In the genomic region with DNA sequence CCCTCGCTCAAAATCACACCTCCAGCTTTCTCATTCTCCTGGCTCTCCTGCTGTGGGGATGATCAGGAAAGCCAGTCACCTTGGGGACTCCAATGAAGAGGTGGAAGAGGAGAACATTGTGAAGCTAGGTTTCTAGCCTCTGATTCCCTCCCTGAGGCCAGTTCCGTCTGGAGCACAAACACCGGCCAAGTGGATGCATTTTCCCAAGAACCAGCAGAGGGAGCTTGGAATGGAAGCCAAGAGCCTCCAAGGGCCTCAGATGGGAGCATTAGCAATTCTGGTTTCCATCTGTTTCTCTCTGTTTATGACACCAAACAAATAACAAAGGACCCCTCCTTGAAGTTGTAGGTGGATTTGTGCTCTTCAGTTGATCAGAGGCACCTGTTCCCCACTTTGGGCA, we compare ENCODE assay signal across 9 cellular contexts. TPM values are rescaled to one million over a fixed set of nuclear protein-coding genes. Genes with fewer than 3 reads are reported as not detected.
DNase-seq lines count a peak whose midpoint lies in the region; ATAC-seq and TF ChIP-seq lines count a peak whose summit lies in the region.
"Had no signal": no experiment of that assay in that cellular context is flagged by ENCODE, and none has a peak within 500 bp of the region (broad histone marks: within the 10 kb centered on the region; RNA-seq: fewer than 3 reads in every experiment).

No MANE protein-coding gene starts in this region.

- H3K27me3 ChIP-seq in SJCRH30 (no peaks in the 10 kb centered on the region), right cardiac atrium (ENCODE audit: control insufficient read depth, insufficient read depth) (no peaks in the 10 kb centered on the region), transverse colon (no peaks in the 10 kb centered on the region)

- peaks cover 31% of the 10 kb centered on the region for H3K4me1 ChIP-seq in SJCRH30
- H3K4me1 ChIP-seq in right cardiac atrium (ENCODE audit: control insufficient read depth, insufficient read depth, low read length), result peaks cover 2% of the 10 kb centered on the region
- no peaks in the 10 kb centered on the region for H3K4me1 ChIP-seq in transverse colon

- in situ Hi-C loops in transverse colon (cut with MboI; ENCODE audit: low pct_ligation_motif_present in 1 of 4, low pct_unique_long_range_greater_than_20kb in 1 of 4, low sequenced_read_pairs in 3 of 4), result no loop called here

- no peaks in the 10 kb centered on the region for H3K4me1 Mint-ChIP-seq in activated T-helper 1 cell treated with anti-CD3 and anti-CD28 coated beads, Interleukin-12 subunit alpha, Interleukin-12 subunit beta, Interleukin-2, Interleukin-4 antibody, amounts not matched to agents 30 ng/mL and 10 ng/mL and 1 ng/mL, durations not matched to agents 14 hours and 24 hours and 36 hours (ENCODE audit: low read depth)

- no peak for TF ChIP-seq POLR2A in transverse colon (IDR thresholded peaks at IDR 0.05)

- H3K4me3 Mint-ChIP-seq in activated T-helper 1 cell treated with anti-CD3 and anti-CD28 coated beads, Interleukin-12 subunit alpha, Interleukin-12 subunit beta, Interleukin-2, Interleukin-4 antibody, amounts not matched to agents 30 ng/mL and 10 ng/mL and 1 ng/mL, durations not matched to agents 14 hours and 24 hours and 36 hours, result no peak overlapping the region

- ATAC-seq in right cardiac atrium, result peak; percentile 76 to 77

- no peak for TF ChIP-seq EP300 in transverse colon (IDR thresholded peaks at IDR 0.05; ENCODE audit: low read depth)

- no peaks in the 10 kb centered on the region for H3K9me3 ChIP-seq in SJCRH30 (replicated peaks)
- H3K9me3 ChIP-seq in right cardiac atrium (ENCODE audit: control insufficient read depth, low read length), result no peaks in the 10 kb centered on the region
- no peaks in the 10 kb centered on the region for H3K9me3 ChIP-seq in transverse colon

- DNase-seq in NCI-H2196 (lab: John Stamatoyannopoulos, UW; ENCODE audit: unreplicated experiment), result peak; percentile 21
- DNase-seq in NCI-H2196 treated with DMSO at 0.1 percent for 48 hours (lab: John Stamatoyannopoulos, UW; ENCODE audit: unreplicated experiment), result no peak
- DNase-seq in SJCRH30, result peak; percentile 66 to 82
- DNase-seq in right cardiac atrium, result peak; percentile 47 to 77 (median 66)
- DNase-seq in transverse colon, result peak; percentile 8
- no peak for DNase-seq in germinal center (ENCODE audit: low spot score)
- no peak for DNase-seq in activated T-helper 1 cell treated with anti-CD3 and anti-CD28 coated beads, Interleukin-12 subunit alpha, Interleukin-12 subunit beta, Interleukin-2, Interleukin-4 antibody, amounts not matched to agents 30 ng/mL and 10 ng/mL and 1 ng/mL, durations not matched to agents 14 hours and 24 hours and 36 hours (ENCODE audit: low spot score)
- DNase-seq in activated gamma-delta T cell treated with Interleukin-2 at 50 U/mL for 16 hours, result no peak
- DNase-seq: DND-41 had no signal

- H3K27ac Mint-ChIP-seq in activated T-helper 1 cell treated with anti-CD3 and anti-CD28 coated beads, Interleukin-12 subunit alpha, Interleukin-12 subunit beta, Interleukin-2, Interleukin-4 antibody, amounts not matched to agents 30 ng/mL and 10 ng/mL and 1 ng/mL, durations not matched to agents 14 hours and 24 hours and 36 hours, result no peak overlapping the region

- intact Hi-C loops in right cardiac atrium (cut with DNase I) (no loop called here), transverse colon (cut with DNase I; ENCODE audit: low total_unique reads) (no loop called here)
- intact Hi-C loops in activated T-helper 1 cell treated with anti-CD3 and anti-CD28 coated beads, Interleukin-12 subunit alpha, Interleukin-12 subunit beta, Interleukin-2, Interleukin-4 antibody, amounts not matched to agents 30 ng/mL and 10 ng/mL and 1 ng/mL, durations not matched to agents 14 hours and 24 hours and 36 hours (cut with micrococcal nuclease), result no loop called here

- peak in 4 of 5 experiments; percentile 5 to 19 (median 13) for TF ChIP-seq CTCF in transverse colon (IDR thresholded peaks at IDR 0.05)

- no peaks in the 10 kb centered on the region for H3K36me3 ChIP-seq in SJCRH30
- no peaks in the 10 kb centered on the region for H3K36me3 ChIP-seq in transverse colon

- 28% methylated on average over 3 of the region's 3 CpGs for WGBS in right cardiac atrium
- WGBS in transverse colon (ENCODE audit: low coverage in 1 of 2), 2 donors, result 38 to 72% methylated on average over 2 to 3 of the region's 3 CpGs

- H3K27ac ChIP-seq in SJCRH30, result no peak overlapping the region
- H3K27ac ChIP-seq in right cardiac atrium (ENCODE audit: low read length), result no peak overlapping the region
- H3K27ac ChIP-seq in transverse colon, result no peak overlapping the region

- H3K9me3 Mint-ChIP-seq in activated T-helper 1 cell treated with anti-CD3 and anti-CD28 coated beads, Interleukin-12 subunit alpha, Interleukin-12 subunit beta, Interleukin-2, Interleukin-4 antibody, amounts not matched to agents 30 ng/mL and 10 ng/mL and 1 ng/mL, durations not matched to agents 14 hours and 24 hours and 36 hours, result no peaks in the 10 kb centered on the region

- H3K36me3 Mint-ChIP-seq in activated T-helper 1 cell treated with anti-CD3 and anti-CD28 coated beads, Interleukin-12 subunit alpha, Interleukin-12 subunit beta, Interleukin-2, Interleukin-4 antibody, amounts not matched to agents 30 ng/mL and 10 ng/mL and 1 ng/mL, durations not matched to agents 14 hours and 24 hours and 36 hours (ENCODE audit: low read depth), result no peaks in the 10 kb centered on the region

- no peaks in the 10 kb centered on the region for H3K27me3 Mint-ChIP-seq in activated T-helper 1 cell treated with anti-CD3 and anti-CD28 coated beads, Interleukin-12 subunit alpha, Interleukin-12 subunit beta, Interleukin-2, Interleukin-4 antibody, amounts not matched to agents 30 ng/mL and 10 ng/mL and 1 ng/mL, durations not matched to agents 14 hours and 24 hours and 36 hours (ENCODE audit: insufficient read depth)

- H3K4me3 ChIP-seq in SJCRH30, result no peak overlapping the region
- no peak overlapping the region for H3K4me3 ChIP-seq in right cardiac atrium (ENCODE audit: low read length)
- no peak overlapping the region for H3K4me3 ChIP-seq in transverse colon

RNA-seq across cellular contexts. Expression of a gene that starts 40.6 kb away (rescaled TPM):
- 0.28 TPM in 1 of 2 replicates, not detected in the other for total RNA-seq in SJCRH30 (2014; rRNA removed; shearing (Covaris generic))
- 10 to 100 TPM in 3 of 4 donors, 1 to 10 TPM in 1; 9.6 to 19.2 (median 16.9) TPM for total RNA-seq in right cardiac atrium
- 12.3 TPM for polyA plus RNA-seq in right cardiac atrium
- 10 to 100 TPM in 1 of 4 donors, 1 to 10 TPM in 3; 1.5 to 12.6 (median 5.6) TPM for total RNA-seq in transverse colon
- total RNA-seq in activated T-helper 1 cell treated with anti-CD3 and anti-CD28 coated beads, Interleukin-12 subunit alpha, Interleukin-12 subunit beta, Interleukin-2, Interleukin-4 antibody, amounts not matched to agents 30 ng/mL and 10 ng/mL and 1 ng/mL, durations not matched to agents 14 hours and 24 hours and 36 hours, result 1.1 and 1.2 TPM in 2 replicates

Comparison
In these comparisons a context has a peak if more than half of its experiments do, and no peak if none do; other contexts are left out.
1. DNase-seq: peak in NCI-H2196 (single experiment), SJCRH30 (2 of 2), right cardiac atrium (3 of 3) and transverse colon (single experiment); none in NCI-H2196 treated with DMSO at 0.1 percent for 48 hours (single experiment), germinal center (single experiment), activated T-helper 1 cell treated with anti-CD3 and anti-CD28 coated beads, Interleukin-12 subunit alpha, Interleukin-12 subunit beta, Interleukin-2, Interleukin-4 antibody, amounts not matched to agents 30 ng/mL and 10 ng/mL and 1 ng/mL, durations not matched to agents 14 hours and 24 hours and 36 hours (single experiment) and activated gamma-delta T cell treated with Interleukin-2 at 50 U/mL for 16 hours (single experiment).